Comparison of ENCODE assay signal across 18 cellular contexts in the genomic region with DNA sequence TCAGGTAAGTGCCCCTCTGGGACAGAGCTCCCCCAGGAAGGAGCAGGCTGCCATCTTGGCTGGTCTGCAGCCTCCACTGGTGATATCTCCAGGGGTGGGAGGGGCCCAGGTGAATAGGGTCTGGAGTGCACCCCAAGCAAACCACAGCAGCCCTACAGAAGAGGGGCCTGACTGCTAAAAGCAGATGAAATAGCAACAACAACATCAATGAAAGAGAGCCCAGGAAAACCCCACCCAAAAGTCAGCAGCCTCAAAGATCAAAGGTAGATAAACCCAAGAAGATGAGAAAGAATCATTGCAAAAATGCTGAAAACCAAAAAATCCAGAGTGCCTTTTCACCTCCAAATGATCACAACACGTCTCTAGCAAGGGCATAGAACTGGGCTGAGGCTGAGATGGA.
DNase-seq lines count a peak whose midpoint lies in the region; ATAC-seq and TF ChIP-seq lines count a peak whose summit lies in the region.
"Had no signal": no experiment of that assay in that cellular context is flagged by ENCODE, and none has a peak within 500 bp of the region (broad histone marks: within the 10 kb centered on the region; RNA-seq: fewer than 3 reads in every experiment).

No MANE protein-coding gene starts in this region.

- no peaks in the 10 kb centered on the region for H3K79me1 ChIP-seq in H9 (ENCODE audit: insufficient read depth, low read depth, low read length, poor library complexity, severe bottlenecking)

- H2BK5ac ChIP-seq in H9 (ENCODE audit: insufficient read length, low read length), result no peak overlapping the region

- H4K5ac ChIP-seq in H9 (ENCODE audit: insufficient read length, low read depth, low read length), result no peak overlapping the region

- H3K4me3 Mint-ChIP-seq in activated naive CD4-positive, alpha-beta T cell treated with anti-CD3 and anti-CD28 coated beads, Interleukin-2, amount 10 ng/mL, durations not matched to agents 7 days and 5 days, result no peak overlapping the region
- peak overlapping the region; percentile 30 for H3K4me3 Mint-ChIP-seq in CD4-positive, alpha-beta T cell
- peak overlapping the region in 1 of 3 donors; percentile 47 for H3K4me3 Mint-ChIP-seq in T-cell
- peak overlapping the region in 7 of 10 donors; percentile 12 to 61 (median 51) for H3K4me3 Mint-ChIP-seq in naive thymus-derived CD8-positive, alpha-beta T cell
- no peak overlapping the region for H3K4me3 Mint-ChIP-seq in H9
- H3K4me3 Mint-ChIP-seq: GM23338, HFFc6 had no signal

- H3K4ac ChIP-seq in H9 (ENCODE audit: low read depth, low read length), result no peak overlapping the region

- H2BK15ac ChIP-seq in H9 (ENCODE audit: low read depth, low read length), result no peak overlapping the region

- no peak for TF ChIP-seq CTCF in CD4-positive, alpha-beta T cell (IDR thresholded peaks at IDR 0.05)
- TF ChIP-seq CTCF in H9 (conservative IDR thresholded peaks at IDR 0.05), result no peak

- no peak for ATAC-seq in CD4-positive, alpha-beta T cell (ENCODE audit: poor library complexity)
- peak; percentile 40 to 83 (median 72) for ATAC-seq in T-cell (replicated peaks in 1 of 4)
- ATAC-seq in naive thymus-derived CD8-positive, alpha-beta T cell, result peak; percentile 70 to 72
- ATAC-seq: GM23338, HCT116 had no signal

- H3K56ac ChIP-seq in H9 (ENCODE audit: insufficient read length, low read depth, low read length), result no peak overlapping the region

- H3K9ac ChIP-seq in H9 (ENCODE audit: extremely low read depth, insufficient read length, low read length), result no peak overlapping the region

- H3K27ac ChIP-seq in CD4-positive, alpha-beta T cell (ENCODE audit: low read depth, low read length), result no peak overlapping the region
- no peak overlapping the region for H3K27ac ChIP-seq in H9 (ENCODE audit: insufficient read length, low read depth, low read length)
- H3K27ac ChIP-seq: HL-60 had no signal

- H3T11ph ChIP-seq in H9 (ENCODE audit: low read length), result no peak overlapping the region

- H3K27me3 ChIP-seq in CD4-positive, alpha-beta T cell (ENCODE audit: control insufficient read depth, insufficient read depth, low read length), result no peaks in the 10 kb centered on the region
- H3K27me3 ChIP-seq in H9 (ENCODE audit: insufficient read depth, low read length), result no peaks in the 10 kb centered on the region
- H3K27me3 ChIP-seq: BE2C had no signal

- no peak overlapping the region for H4K8ac ChIP-seq in H9 (replicated peaks; ENCODE audit: insufficient read length, low read depth, low read length)

- intact Hi-C loops in CD4-positive, alpha-beta T cell (cut with DNase I, micrococcal nuclease), result no loop called here

- no peak overlapping the region for H3K14ac ChIP-seq in H9 (ENCODE audit: insufficient read depth, low read length)

- WGBS in H9 (ENCODE audit: extremely low coverage, insufficient read length, low lambda C conversion rate), result no CpG with 5 or more reads among the region's 1 CpG

- H2BK120ac ChIP-seq in H9 (ENCODE audit: low read depth, low read length, poor library complexity, severe bottlenecking), result no peak overlapping the region

- no peak overlapping the region for H3K23ac ChIP-seq in H9 (ENCODE audit: insufficient read length, low read depth, low read length)

- no peak overlapping the region for H2AK5ac ChIP-seq in H9 (ENCODE audit: insufficient read length, low read length)

- DNase-seq in activated naive CD4-positive, alpha-beta T cell treated with anti-CD3 and anti-CD28 coated beads, Interleukin-2, amount 10 ng/mL, durations not matched to agents 7 days and 5 days, result peak; percentile 22
- no peak for DNase-seq in activated naive CD4-positive, alpha-beta T cell (lab: John Stamatoyannopoulos, UW)
- DNase-seq in CD4-positive, alpha-beta T cell, result no peak
- DNase-seq in T-cell (peak in 13 of 34 experiments; percentile 1 to 32 (median 10)), H9 (no peak), NCI-H69 (lab: John Stamatoyannopoulos, UW) (no peak)
- DNase-seq in naive thymus-derived CD8-positive, alpha-beta T cell, result peak in 6 of 10 donors; percentile 1 to 43 (median 18)
- DNase-seq: ACHN, BE2C, C1 segment of cervical spinal cord, COR-L47, DMS 273 treated with DMSO at 0.1 percent for 48 hours, DMS53, HFFc6 had no signal

- H3K27me3 Mint-ChIP-seq in activated naive CD4-positive, alpha-beta T cell treated with anti-CD3 and anti-CD28 coated beads, Interleukin-2, amount 10 ng/mL, durations not matched to agents 7 days and 5 days, result no peaks in the 10 kb centered on the region
- no peaks in the 10 kb centered on the region for H3K27me3 Mint-ChIP-seq in CD4-positive, alpha-beta T cell
- peaks cover 1 to 25% of the 10 kb centered on the region in 2 donors for H3K27me3 Mint-ChIP-seq in T-cell
- no peaks in the 10 kb centered on the region for H3K27me3 Mint-ChIP-seq in naive thymus-derived CD8-positive, alpha-beta T cell
- peaks cover 5% of the 10 kb centered on the region; the same call in 1 of the 2 replicates for H3K27me3 Mint-ChIP-seq in H9 (ENCODE audit: low read depth)

- peaks cover 11% of the 10 kb centered on the region for H3K4me1 Mint-ChIP-seq in activated naive CD4-positive, alpha-beta T cell treated with anti-CD3 and anti-CD28 coated beads, Interleukin-2, amount 10 ng/mL, durations not matched to agents 7 days and 5 days
- peaks cover 17% of the 10 kb centered on the region for H3K4me1 Mint-ChIP-seq in CD4-positive, alpha-beta T cell (ENCODE audit: low read depth)
- peaks cover 9 to 21% (median 16%) of the 10 kb centered on the region in 3 donors for H3K4me1 Mint-ChIP-seq in T-cell
- H3K4me1 Mint-ChIP-seq in naive thymus-derived CD8-positive, alpha-beta T cell, result peaks cover 10 to 20% (median 13%) of the 10 kb centered on the region in 4 donors
- no peaks in the 10 kb centered on the region for H3K4me1 Mint-ChIP-seq in H9
- H3K4me1 Mint-ChIP-seq: GM23338 had no signal

- no peak overlapping the region for H4K91ac ChIP-seq in H9 (ENCODE audit: insufficient read length, low read depth, low read length)

- no peaks in the 10 kb centered on the region for H4K20me1 ChIP-seq in H9 (ENCODE audit: control insufficient read depth, insufficient read depth, insufficient read length)

- H3K9me3 Mint-ChIP-seq in activated naive CD4-positive, alpha-beta T cell treated with anti-CD3 and anti-CD28 coated beads, Interleukin-2, amount 10 ng/mL, durations not matched to agents 7 days and 5 days, result peaks cover 10% of the 10 kb centered on the region
- H3K9me3 Mint-ChIP-seq in CD4-positive, alpha-beta T cell, result peaks cover 7% of the 10 kb centered on the region
- H3K9me3 Mint-ChIP-seq in T-cell, result peaks cover 0 to 11% (median 4%) of the 10 kb centered on the region in 3 donors
- peaks cover 0 to 34% (median 13%) of the 10 kb centered on the region in 9 donors for H3K9me3 Mint-ChIP-seq in naive thymus-derived CD8-positive, alpha-beta T cell
- H3K9me3 Mint-ChIP-seq in H9, result peaks cover 80 to 88% of the 10 kb centered on the region in 2 experiments

- H3K36me3 Mint-ChIP-seq in activated naive CD4-positive, alpha-beta T cell treated with anti-CD3 and anti-CD28 coated beads, Interleukin-2, amount 10 ng/mL, durations not matched to agents 7 days and 5 days, result peaks cover 8% of the 10 kb centered on the region
- H3K36me3 Mint-ChIP-seq in CD4-positive, alpha-beta T cell (ENCODE audit: low read depth), result peaks cover 16% of the 10 kb centered on the region
- peaks cover 9% of the 10 kb centered on the region for H3K36me3 Mint-ChIP-seq in T-cell
- H3K36me3 Mint-ChIP-seq in naive thymus-derived CD8-positive, alpha-beta T cell, result peaks cover 0 to 16% (median 12%) of the 10 kb centered on the region in 3 donors
- H3K36me3 Mint-ChIP-seq in H9 (ENCODE audit: insufficient read depth in 1 of 3, low read depth in 3 of 3), result peaks cover 1 to 25% (median 5%) of the 10 kb centered on the region in 3 experiments; a peak in 6 of 7 replicates
- H3K36me3 Mint-ChIP-seq: CD8-positive, alpha-beta memory T cell had no signal

- no peak overlapping the region for H2BK12ac ChIP-seq in H9 (ENCODE audit: insufficient read length, low read depth, low read length)

- no peaks in the 10 kb centered on the region for H3K4me1 ChIP-seq in H9 (ENCODE audit: insufficient read depth, low read length)
- H3K4me1 ChIP-seq: BE2C had no signal

- POLR2A ChIA-PET in CD4-positive, alpha-beta T cell (lab: Charles Lee), result interaction anchor here (2.3 kb wide), 1 partner anchor 95 kb away, joined by 5 read pairs; a partner anchor contains a TSS
- POLR2A ChIA-PET in T-cell (lab: Charles Lee), result no interaction called here
- POLR2A ChIA-PET in naive thymus-derived CD8-positive, alpha-beta T cell (lab: Charles Lee), result interaction anchor here (1.0 kb wide), 1 partner anchor 95 kb away, joined by 3 read pairs; a partner anchor contains a TSS

- H2AFZ ChIP-seq in H9 (ENCODE audit: low read length), result no peak overlapping the region
- H2AFZ ChIP-seq: GM23338 had no signal

- no peaks in the 10 kb centered on the region for H3K9me3 ChIP-seq in CD4-positive, alpha-beta T cell (ENCODE audit: control insufficient read depth, low read length)
- peaks cover 38% of the 10 kb centered on the region for H3K9me3 ChIP-seq in H9 (ENCODE audit: control insufficient read depth, low read depth, low read length)
- H3K9me3 ChIP-seq: BE2C had no signal

- CTCF ChIA-PET in activated naive CD4-positive, alpha-beta T cell treated with anti-CD3 and anti-CD28 coated beads, Interleukin-2, amount 10 ng/mL, durations not matched to agents 7 days and 5 days (lab: Charles Lee), result no interaction called here
- CTCF ChIA-PET in CD4-positive, alpha-beta T cell (lab: Charles Lee), result no interaction called here
- CTCF ChIA-PET in T-cell (lab: Charles Lee), result no interaction called here

- H2BK20ac ChIP-seq in H9 (ENCODE audit: low read depth, low read length, poor library complexity, severe bottlenecking), result no peak overlapping the region

- H3K18ac ChIP-seq in H9 (ENCODE audit: insufficient read length, low read depth, low read length), result no peak overlapping the region

- no peak overlapping the region for H3K4me2 ChIP-seq in H9 (ENCODE audit: insufficient read depth, insufficient read length, low read length)
- H3K4me2 ChIP-seq: GM23338 had no signal

- H3K27ac Mint-ChIP-seq in activated naive CD4-positive, alpha-beta T cell treated with anti-CD3 and anti-CD28 coated beads, Interleukin-2, amount 10 ng/mL, durations not matched to agents 7 days and 5 days, result peak overlapping the region; percentile 80
- peak overlapping the region; percentile 70 for H3K27ac Mint-ChIP-seq in CD4-positive, alpha-beta T cell
- H3K27ac Mint-ChIP-seq in T-cell (peak overlapping the region; percentile 72 to 74), H9 (no peak overlapping the region)
- peak overlapping the region; percentile 52 to 93 (median 79) for H3K27ac Mint-ChIP-seq in naive thymus-derived CD8-positive, alpha-beta T cell
- H3K27ac Mint-ChIP-seq: CD8-positive, alpha-beta memory T cell; GM23338; HFFc6 had no signal

- no peaks in the 10 kb centered on the region for H3K79me2 ChIP-seq in H9 (ENCODE audit: insufficient read depth, low read length)

- no peaks in the 10 kb centered on the region for H3K23me2 ChIP-seq in H9 (ENCODE audit: insufficient read length, low read depth, low read length, poor library complexity, severe bottlenecking)

Comparison
In these comparisons a context has a peak if more than half of its experiments do, and no peak if none do; other contexts are left out.
1. DNase-seq: peak in activated naive CD4-positive, alpha-beta T cell treated with anti-CD3 and anti-CD28 coated beads, Interleukin-2, amount 10 ng/mL, durations not matched to agents 7 days and 5 days (single experiment) and naive thymus-derived CD8-positive, alpha-beta T cell (6 of 10); none in activated naive CD4-positive, alpha-beta T cell (0 of 4), CD4-positive, alpha-beta T cell (0 of 10), H9 (single experiment) and NCI-H69 (single experiment).
2. H3K27ac Mint-ChIP-seq: peak in activated naive CD4-positive, alpha-beta T cell treated with anti-CD3 and anti-CD28 coated beads, Interleukin-2, amount 10 ng/mL, durations not matched to agents 7 days and 5 days (single experiment), CD4-positive, alpha-beta T cell (single experiment), T-cell (2 of 2) and naive thymus-derived CD8-positive, alpha-beta T cell (10 of 10); none in H9 (0 of 3).
3. H3K4me3 Mint-ChIP-seq: peak in CD4-positive, alpha-beta T cell (single experiment) and naive thymus-derived CD8-positive, alpha-beta T cell (7 of 10); none in activated naive CD4-positive, alpha-beta T cell treated with anti-CD3 and anti-CD28 coated beads, Interleukin-2, amount 10 ng/mL, durations not matched to agents 7 days and 5 days (single experiment) and H9 (0 of 2).
4. POLR2A ChIA-PET loops: an anchor here in CD4-positive, alpha-beta T cell (2.3 kb wide) and naive thymus-derived CD8-positive, alpha-beta T cell (1.0 kb wide); none called in T-cell.